Comparison of ENCODE assay signal across 8 cellular contexts in genomic region chr6:139027620-139028182, GRCh38. TPM values are rescaled to one million over a fixed set of nuclear protein-coding genes. Genes with fewer than 3 reads are reported as not detected.
A peak's percentile ranks its signal among the peaks of the same experiment; 100 is the strongest.
DNase-seq lines count a peak whose midpoint lies in the region; ATAC-seq lines count a peak whose summit lies in the region.

No MANE protein-coding gene starts in this region.

- H3K27ac ChIP-seq in substantia nigra (ENCODE audit: low read depth, low read length, poor library complexity, severe bottlenecking): no peak overlapping the region

- no peaks in the 10 kb centered on the region for H3K9me3 Mint-ChIP-seq in activated T-helper 1 cell treated with anti-CD3 and anti-CD28 coated beads, Interleukin-12 subunit alpha, Interleukin-12 subunit beta, Interleukin-2, Interleukin-4 antibody, amounts not matched to agents 30 ng/mL and 10 ng/mL and 1 ng/mL, durations not matched to agents 14 hours and 24 hours and 36 hours

- ATAC-seq in HG02981 (IDR thresholded peaks at IDR 0.05; ENCODE audit: unreplicated experiment) (peak; percentile 29), left ventricle myocardium superior (peak; percentile 26)

- intact Hi-C loops in activated T-helper 1 cell treated with anti-CD3 and anti-CD28 coated beads, Interleukin-12 subunit alpha, Interleukin-12 subunit beta, Interleukin-2, Interleukin-4 antibody, amounts not matched to agents 30 ng/mL and 10 ng/mL and 1 ng/mL, durations not matched to agents 14 hours and 24 hours and 36 hours (cut with micrococcal nuclease): loop anchor here (1.0 to 5.0 kb wide), 12 partner anchors 39 to 347 kb away; partner anchors contain the start of genes CCDC28A, CITED2, REPS1 and TXLNB
- intact Hi-C loops in left ventricle myocardium superior (cut with micrococcal nuclease): no loop called here

- peak overlapping the region; percentile 93 for H3K4me3 Mint-ChIP-seq in activated T-helper 1 cell treated with anti-CD3 and anti-CD28 coated beads, Interleukin-12 subunit alpha, Interleukin-12 subunit beta, Interleukin-2, Interleukin-4 antibody, amounts not matched to agents 30 ng/mL and 10 ng/mL and 1 ng/mL, durations not matched to agents 14 hours and 24 hours and 36 hours

- H3K4me1 Mint-ChIP-seq in activated T-helper 1 cell treated with anti-CD3 and anti-CD28 coated beads, Interleukin-12 subunit alpha, Interleukin-12 subunit beta, Interleukin-2, Interleukin-4 antibody, amounts not matched to agents 30 ng/mL and 10 ng/mL and 1 ng/mL, durations not matched to agents 14 hours and 24 hours and 36 hours (ENCODE audit: low read depth): peaks cover 20% of the 10 kb centered on the region

- DNase-seq in DMS53 treated with DMSO at 0.1 percent for 48 hours (lab: John Stamatoyannopoulos, UW; ENCODE audit: unreplicated experiment) (peak; percentile 54), NOMO-1 (lab: John Stamatoyannopoulos, UW; ENCODE audit: unreplicated experiment in 2 of 2) (peak; percentile 42 to 63), left ventricle myocardium superior (no peak), skeletal muscle cell (ENCODE audit: low read depth) (no peak), NCI-H1048 (lab: John Stamatoyannopoulos, UW) (no peak), substantia nigra (lab: John Stamatoyannopoulos, UW) (no peak)
- peak; percentile 7 for DNase-seq in activated T-helper 1 cell treated with anti-CD3 and anti-CD28 coated beads, Interleukin-12 subunit alpha, Interleukin-12 subunit beta, Interleukin-2, Interleukin-4 antibody, amounts not matched to agents 30 ng/mL and 10 ng/mL and 1 ng/mL, durations not matched to agents 14 hours and 24 hours and 36 hours (ENCODE audit: low spot score)

- H3K27me3 Mint-ChIP-seq in activated T-helper 1 cell treated with anti-CD3 and anti-CD28 coated beads, Interleukin-12 subunit alpha, Interleukin-12 subunit beta, Interleukin-2, Interleukin-4 antibody, amounts not matched to agents 30 ng/mL and 10 ng/mL and 1 ng/mL, durations not matched to agents 14 hours and 24 hours and 36 hours (ENCODE audit: insufficient read depth): no peaks in the 10 kb centered on the region

- H3K4me3 ChIP-seq in skeletal muscle cell (ENCODE audit: low read depth, low read length): peak overlapping the region; percentile 67

- peaks cover 2% of the 10 kb centered on the region for H3K36me3 Mint-ChIP-seq in activated T-helper 1 cell treated with anti-CD3 and anti-CD28 coated beads, Interleukin-12 subunit alpha, Interleukin-12 subunit beta, Interleukin-2, Interleukin-4 antibody, amounts not matched to agents 30 ng/mL and 10 ng/mL and 1 ng/mL, durations not matched to agents 14 hours and 24 hours and 36 hours (ENCODE audit: low read depth)

- H3K27ac Mint-ChIP-seq in activated T-helper 1 cell treated with anti-CD3 and anti-CD28 coated beads, Interleukin-12 subunit alpha, Interleukin-12 subunit beta, Interleukin-2, Interleukin-4 antibody, amounts not matched to agents 30 ng/mL and 10 ng/mL and 1 ng/mL, durations not matched to agents 14 hours and 24 hours and 36 hours: peak overlapping the region; percentile 82

RNA-seq across cellular contexts. Expression of gene ABRACL, which starts 0.8 kb away (rescaled TPM):
- total RNA-seq in activated T-helper 1 cell treated with anti-CD3 and anti-CD28 coated beads, Interleukin-12 subunit alpha, Interleukin-12 subunit beta, Interleukin-2, Interleukin-4 antibody, amounts not matched to agents 30 ng/mL and 10 ng/mL and 1 ng/mL, durations not matched to agents 14 hours and 24 hours and 36 hours: 129 and 135 TPM in 2 replicates
- total RNA-seq in left ventricle myocardium superior: 7.1 TPM

RNA-seq across cellular contexts. Expression of gene REPS1, which starts 39.6 kb away (rescaled TPM):
- 69.6 and 74.6 TPM in 2 replicates for total RNA-seq in activated T-helper 1 cell treated with anti-CD3 and anti-CD28 coated beads, Interleukin-12 subunit alpha, Interleukin-12 subunit beta, Interleukin-2, Interleukin-4 antibody, amounts not matched to agents 30 ng/mL and 10 ng/mL and 1 ng/mL, durations not matched to agents 14 hours and 24 hours and 36 hours
- total RNA-seq in left ventricle myocardium superior: 31.1 TPM

Comparison
In these comparisons a context has a peak if more than half of its experiments do, and no peak if none do; other contexts are left out.
1. DNase-seq: peak in DMS53 treated with DMSO at 0.1 percent for 48 hours (single experiment), NOMO-1 (2 of 2) and activated T-helper 1 cell treated with anti-CD3 and anti-CD28 coated beads, Interleukin-12 subunit alpha, Interleukin-12 subunit beta, Interleukin-2, Interleukin-4 antibody, amounts not matched to agents 30 ng/mL and 10 ng/mL and 1 ng/mL, durations not matched to agents 14 hours and 24 hours and 36 hours (single experiment); none in left ventricle myocardium superior (single experiment), skeletal muscle cell (single experiment), NCI-H1048 (single experiment) and substantia nigra (0 of 49).
2. RNA of gene ABRACL, which starts 0.8 kb away (total RNA-seq): 129 to 135 TPM in activated T-helper 1 cell treated with anti-CD3 and anti-CD28 coated beads, Interleukin-12 subunit alpha, Interleukin-12 subunit beta, Interleukin-2, Interleukin-4 antibody, amounts not matched to agents 30 ng/mL and 10 ng/mL and 1 ng/mL, durations not matched to agents 14 hours and 24 hours and 36 hours; 7.1 TPM in left ventricle myocardium superior (single experiment); every median in the first group is over 10 times any median in the second.